1 cellular context compared by ENCODE assay signal in genomic region chr4:163166041-163166579, GRCh38.
TF ChIP-seq lines count a peak whose summit lies in the region.

No MANE protein-coding gene starts in this region.

TF ChIP-seq in HCT116, 20 proteins besides CTCF, POLR2A, EP300 and RAD21 (continued from another document):
- TF ChIP-seq REST (IDR thresholded peaks at IDR 0.05; ENCODE audit: low read depth): no peak
- TF ChIP-seq ATF3 (IDR thresholded peaks at IDR 0.05): no peak
- TF ChIP-seq EGR1 (IDR thresholded peaks at IDR 0.05; ENCODE audit: low read depth): no peak
- TF ChIP-seq FOSL1 (IDR thresholded peaks at IDR 0.05; ENCODE audit: low read depth): no peak
- TF ChIP-seq SRF (IDR thresholded peaks at IDR 0.05; ENCODE audit: low read depth): no peak
- TF ChIP-seq ZBTB33 (IDR thresholded peaks at IDR 0.05; ENCODE audit: extremely low read depth, insufficient replicate concordance, low read length): no peak
- TF ChIP-seq SIN3A (IDR thresholded peaks at IDR 0.05; ENCODE audit: low read depth): no peak
- TF ChIP-seq ZFX (IDR thresholded peaks at IDR 0.05): no peak; the same call in 1 of the 2 replicates
- no peak for TF ChIP-seq POLR2AphosphoS5 (IDR thresholded peaks at IDR 0.05; ENCODE audit: low read depth, low read length)
- TF ChIP-seq EZH2phosphoT487 (IDR thresholded peaks at IDR 0.05; ENCODE audit: borderline replicate concordance): no peak
- no peak for TF ChIP-seq ZNF274 (IDR thresholded peaks at IDR 0.05; ENCODE audit: low read depth, low read length)
